ENCODE assay signal across 19 cellular contexts in the genomic region with DNA sequence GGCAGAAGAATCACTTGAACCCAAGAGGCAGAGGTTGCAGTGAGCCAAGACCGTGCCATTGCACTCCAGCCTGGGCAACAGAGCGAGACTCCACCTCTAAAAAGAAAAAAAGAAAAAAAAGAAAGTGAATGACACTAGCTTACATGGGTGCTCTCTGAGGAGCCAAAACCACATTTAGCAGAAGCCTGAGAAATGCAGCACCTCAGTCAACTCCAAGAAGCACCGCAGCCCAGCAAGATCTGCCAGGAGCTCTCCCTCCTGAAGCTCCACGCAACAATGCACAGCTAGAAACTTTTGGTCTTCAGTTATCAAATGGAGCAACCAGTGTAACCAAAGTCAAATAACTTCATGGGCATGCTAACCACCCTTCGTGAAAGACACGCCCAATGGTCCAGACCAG.
DNase-seq lines count a peak whose midpoint lies in the region; ATAC-seq and TF ChIP-seq lines count a peak whose summit lies in the region.
"Had no signal": no experiment of that assay in that cellular context is flagged by ENCODE, and none has a peak within 500 bp of the region (broad histone marks: within the 10 kb centered on the region; RNA-seq: fewer than 3 reads in every experiment).

No MANE protein-coding gene starts in this region.

- H2BK5ac ChIP-seq in IMR-90 (ENCODE audit: low read depth, low read length, poor library complexity, severe bottlenecking), result no peak overlapping the region
- no peak overlapping the region for H2BK5ac ChIP-seq in neuronal stem cell (ENCODE audit: low read length)

- H3K9ac ChIP-seq in DND-41 (ENCODE audit: low read depth, low read length) (no peak overlapping the region), IMR-90 (ENCODE audit: low read depth, low read length) (no peak overlapping the region), neuronal stem cell (ENCODE audit: low read depth, low read length, poor library complexity) (no peak overlapping the region)
- H3K9ac ChIP-seq: BLaER1 treated with 17β-estradiol and CSF1 and Interleukin-3, amounts not matched to agents 10 nM and 100 nM had no signal

- H3K4me1 ChIP-seq in DND-41 (ENCODE audit: insufficient read depth, low read length) (peaks cover 46% of the 10 kb centered on the region), IMR-90 (ENCODE audit: control insufficient read depth, insufficient read depth, low read length) (0 out of 2 replicates have a peak, but pooled peaks cover 2% of the 10 kb centered on the region), neuronal stem cell (ENCODE audit: control insufficient read depth in 2 of 2, insufficient read depth in 1 of 2, low read depth in 1 of 2, low read length in 2 of 2) (peaks cover 0 to 3% of the 10 kb centered on the region in 2 donors), right lobe of liver (no peaks in the 10 kb centered on the region)
- H3K4me1 ChIP-seq: A549, BE2C, HAP-1 had no signal

- H2BK12ac ChIP-seq in neuronal stem cell (ENCODE audit: low read length), result no peak overlapping the region

- H3K27ac ChIP-seq in DND-41 (ENCODE audit: low read length), result no peak overlapping the region
- no peak overlapping the region for H3K27ac ChIP-seq in IMR-90 (ENCODE audit: insufficient read depth, low read length)
- H3K27ac ChIP-seq in neuronal stem cell (replicated peaks; ENCODE audit: low read length), result no peak overlapping the region
- H3K27ac ChIP-seq in right lobe of liver, result no peak overlapping the region
- H3K27ac ChIP-seq: A549; BLaER1 treated with 17β-estradiol and CSF1 and Interleukin-3, amounts not matched to agents 10 nM and 100 nM had no signal

- H3K9me3 ChIP-seq in DND-41 (ENCODE audit: insufficient read depth, low read length, severe bottlenecking), result no peaks in the 10 kb centered on the region
- no peaks in the 10 kb centered on the region for H3K9me3 ChIP-seq in IMR-90 (ENCODE audit: control insufficient read depth, insufficient read depth, low read length)
- H3K9me3 ChIP-seq in neuronal stem cell (replicated peaks in 1 of 2; ENCODE audit: control insufficient read depth in 2 of 2, insufficient read depth in 1 of 2, low read depth in 1 of 2, low read length in 2 of 2), result no peaks in the 10 kb centered on the region
- no peaks in the 10 kb centered on the region for H3K9me3 ChIP-seq in right lobe of liver
- H3K9me3 ChIP-seq: A549, BE2C, HAP-1 had no signal

- H3K4me3 ChIP-seq in DND-41 (ENCODE audit: low read depth in 1 of 2, low read length in 2 of 2) (no peak overlapping the region), IMR-90 (ENCODE audit: insufficient read depth, low read depth, low read length) (no peak overlapping the region), neuronal stem cell (ENCODE audit: low read length in 2 of 2) (no peak overlapping the region), right lobe of liver (no peak overlapping the region)
- H3K4me3 ChIP-seq: A549; BLaER1 treated with 17β-estradiol and CSF1 and Interleukin-3, amounts not matched to agents 10 nM and 100 nM; HAP-1 had no signal

- no peak overlapping the region for H3K4me2 ChIP-seq in DND-41 (ENCODE audit: insufficient read depth, low read length)
- no peak overlapping the region for H3K4me2 ChIP-seq in IMR-90 (ENCODE audit: low read depth, low read length)
- no peak overlapping the region for H3K4me2 ChIP-seq in neuronal stem cell (ENCODE audit: insufficient read depth, low read length, poor library complexity, severe bottlenecking)
- H3K4me2 ChIP-seq: A549; BLaER1 treated with 17β-estradiol and CSF1 and Interleukin-3, amounts not matched to agents 10 nM and 100 nM had no signal

- H2AK9ac ChIP-seq in IMR-90 (replicated peaks; ENCODE audit: low read depth, low read length, poor library complexity), result no peak overlapping the region

- H4K5ac ChIP-seq in IMR-90 (ENCODE audit: low read depth, low read length), result no peak overlapping the region

- no peaks in the 10 kb centered on the region for H3K9me1 ChIP-seq in IMR-90 (ENCODE audit: insufficient read depth, low read length)

- dilution Hi-C loops in IMR-90 (cut with HindIII; ENCODE audit: low sequenced_read_pairs, unreplicated experiment), result no loop called here

- H2AFZ ChIP-seq in DND-41 (ENCODE audit: low read depth, low read length), result no peak overlapping the region
- H2AFZ ChIP-seq in IMR-90 (replicated peaks; ENCODE audit: low read length, poor library complexity), result peak overlapping the region; percentile 7
- H2AFZ ChIP-seq in neuronal stem cell (ENCODE audit: low read length), result no peak overlapping the region

- no peak overlapping the region for H2BK15ac ChIP-seq in IMR-90 (ENCODE audit: low read depth, low read length)
- no peak overlapping the region for H2BK15ac ChIP-seq in neuronal stem cell (ENCODE audit: low read length)

- H3K79me1 ChIP-seq in IMR-90 (ENCODE audit: low read depth in 1 of 2, low read length in 2 of 2), result no peaks in the 10 kb centered on the region
- H3K79me1 ChIP-seq in neuronal stem cell (ENCODE audit: low read depth, low read length), result no peaks in the 10 kb centered on the region

- DNase-seq in DND-41, result peak; percentile 51
- DNase-seq in IMR-90, result no peak
- DNase-seq in neuronal stem cell (ENCODE audit: low spot score), result no peak
- DNase-seq in right lobe of liver, result no peak
- DNase-seq in cerebellar nuclear complex (lab: John Stamatoyannopoulos, UW), result no peak
- DNase-seq in NCI-H2196 (lab: John Stamatoyannopoulos, UW; ENCODE audit: unreplicated experiment), result no peak
- DNase-seq: 8988T; ACHN; AML-193; BE2C; CD4-positive, alpha-beta T cell; CD8-positive, alpha-beta memory T cell; DMS 273 treated with DMSO at 0.1 percent for 48 hours; DMS79; GF-D8; GOT3 had no signal

- H2BK20ac ChIP-seq in IMR-90 (ENCODE audit: low read depth, low read length), result no peak overlapping the region

- in situ Hi-C loops in IMR-90 (cut with MboI; ENCODE audit: low sequenced_read_pairs), result no loop called here

- H4K20me1 ChIP-seq in DND-41 (ENCODE audit: insufficient read depth, low read length) (no peaks in the 10 kb centered on the region), IMR-90 (ENCODE audit: insufficient read depth, low read length) (no peaks in the 10 kb centered on the region)
- H4K20me1 ChIP-seq: BLaER1 treated with 17β-estradiol and CSF1 and Interleukin-3, amounts not matched to agents 10 nM and 100 nM had no signal

- H3K4ac ChIP-seq in IMR-90 (ENCODE audit: low read depth, low read length), result no peak overlapping the region
- peak overlapping the region; percentile 26 for H3K4ac ChIP-seq in neuronal stem cell (ENCODE audit: low read length)

- 94% methylated on average over 2 of the region's 6 CpGs; no CpG with 5 or more reads in 1 of the 2 experiments for WGBS in IMR-90 (ENCODE audit: extremely low coverage in 2 of 2, insufficient read length in 1 of 2), 2 experiments
- no CpG with 5 or more reads among the region's 6 CpGs for WGBS in neuronal stem cell (ENCODE audit: extremely low coverage in 2 of 2, insufficient read length in 2 of 2, insufficient replicate concordance in 1 of 2), 2 donors
- 79% methylated on average over 4 of the region's 6 CpGs for WGBS in right lobe of liver (ENCODE audit: insufficient coverage, low coverage, low lambda C conversion rate, missing lambda C conversion rate)

- H4K8ac ChIP-seq in IMR-90 (ENCODE audit: low read depth in 2 of 2, low read length in 2 of 2), result no peak overlapping the region
- H4K8ac ChIP-seq in neuronal stem cell (ENCODE audit: low read depth, low read length), result no peak overlapping the region

- H3K27me3 ChIP-seq in DND-41 (ENCODE audit: insufficient read depth, low read length, poor library complexity) (no peaks in the 10 kb centered on the region), IMR-90 (ENCODE audit: control insufficient read depth, insufficient read depth, low read length) (no peaks in the 10 kb centered on the region; the same call in 1 of the 2 replicates), neuronal stem cell (ENCODE audit: control insufficient read depth in 3 of 3, insufficient read depth in 3 of 3, low read depth in 1 of 3, low read length in 3 of 3) (no peaks in the 10 kb centered on the region), right lobe of liver (no peaks in the 10 kb centered on the region)
- H3K27me3 ChIP-seq: BE2C; BLaER1 treated with 17β-estradiol and CSF1 and Interleukin-3, amounts not matched to agents 10 nM and 100 nM had no signal

- no peak overlapping the region for H3K23ac ChIP-seq in IMR-90 (ENCODE audit: low read depth, low read length)
- H3K23ac ChIP-seq in neuronal stem cell (ENCODE audit: low read depth, low read length, poor library complexity), result no peak overlapping the region

- ATAC-seq in DND-41 (ENCODE audit: insufficient read depth, low read depth), result peak; percentile 64
- ATAC-seq in IMR-90 (ENCODE audit: low read depth), result no peak
- no peak for ATAC-seq in right lobe of liver
- ATAC-seq: A549 had no signal

- H2AK5ac ChIP-seq in IMR-90 (ENCODE audit: low read depth, low read length) (no peak overlapping the region), neuronal stem cell (ENCODE audit: low read depth, low read length) (no peak overlapping the region)

- H3K18ac ChIP-seq in IMR-90 (ENCODE audit: low read depth, low read length) (no peak overlapping the region), neuronal stem cell (ENCODE audit: low read length) (no peak overlapping the region)

- TF ChIP-seq POLR2A in IMR-90 (IDR thresholded peaks at IDR 0.05; ENCODE audit: low read depth, low read length), result no peak
- TF ChIP-seq POLR2A in right lobe of liver (IDR thresholded peaks at IDR 0.05), result no peak

- H3K14ac ChIP-seq in IMR-90 (replicated peaks; ENCODE audit: low read depth, low read length) (no peak overlapping the region), neuronal stem cell (ENCODE audit: low read length) (no peak overlapping the region)

- POLR2A ChIA-PET in IMR-90 (lab: Charles Lee; ENCODE audit: unreplicated experiment), result no interaction called here

- H3K36me3 ChIP-seq in DND-41 (ENCODE audit: insufficient read depth, low read length) (no peaks in the 10 kb centered on the region), IMR-90 (ENCODE audit: control insufficient read depth, insufficient read depth, low read length) (no peaks in the 10 kb centered on the region), neuronal stem cell (replicated peaks in 1 of 2; ENCODE audit: control insufficient read depth in 2 of 2, insufficient read depth in 2 of 2, low read length in 2 of 2) (no peaks in the 10 kb centered on the region), right lobe of liver (no peaks in the 10 kb centered on the region)
- H3K36me3 ChIP-seq: BE2C; BLaER1 treated with 17β-estradiol and CSF1 and Interleukin-3, amounts not matched to agents 10 nM and 100 nM; HAP-1 had no signal

- H3K56ac ChIP-seq in IMR-90 (ENCODE audit: extremely low read depth, insufficient read depth, low read length), result no peak overlapping the region

- TF ChIP-seq CTCF in DND-41 (IDR thresholded peaks at IDR 0.05; ENCODE audit: borderline replicate concordance, extremely low read depth, low read length, poor library complexity, severe bottlenecking), result no peak
- no peak for TF ChIP-seq CTCF in IMR-90 (conservative IDR thresholded peaks at IDR 0.05; ENCODE audit: low read depth, low read length)
- TF ChIP-seq CTCF in right lobe of liver (IDR thresholded peaks at IDR 0.05), result no peak

- H4K91ac ChIP-seq in IMR-90 (ENCODE audit: insufficient read depth, low read depth, low read length), result no peak overlapping the region
- H4K91ac ChIP-seq in neuronal stem cell (ENCODE audit: low read depth, low read length, poor library complexity), result no peak overlapping the region

- BruUV-seq in IMR-90 (replicated peaks; lab: Mats Ljungman, UMichigan), result no TSS peak

- H3K79me2 ChIP-seq in DND-41 (ENCODE audit: insufficient read depth, low read length), result no peaks in the 10 kb centered on the region

- intact Hi-C loops in IMR-90 (cut with micrococcal nuclease), result no loop called here
- intact Hi-C loops in right lobe of liver (cut with DNase I), result no loop called here

- TF ChIP-seq RAD21 in IMR-90 (IDR thresholded peaks at IDR 0.05; ENCODE audit: low read length), result no peak

- no peak overlapping the region for H2BK120ac ChIP-seq in IMR-90 (ENCODE audit: low read depth, low read length)
- H2BK120ac ChIP-seq in neuronal stem cell (ENCODE audit: low read depth, low read length), result no peak overlapping the region

- CTCF ChIA-PET in IMR-90 (lab: Yijun Ruan, JAX), result no interaction called here
